ENCODE assay signal across 30 cellular contexts in the genomic region with DNA sequence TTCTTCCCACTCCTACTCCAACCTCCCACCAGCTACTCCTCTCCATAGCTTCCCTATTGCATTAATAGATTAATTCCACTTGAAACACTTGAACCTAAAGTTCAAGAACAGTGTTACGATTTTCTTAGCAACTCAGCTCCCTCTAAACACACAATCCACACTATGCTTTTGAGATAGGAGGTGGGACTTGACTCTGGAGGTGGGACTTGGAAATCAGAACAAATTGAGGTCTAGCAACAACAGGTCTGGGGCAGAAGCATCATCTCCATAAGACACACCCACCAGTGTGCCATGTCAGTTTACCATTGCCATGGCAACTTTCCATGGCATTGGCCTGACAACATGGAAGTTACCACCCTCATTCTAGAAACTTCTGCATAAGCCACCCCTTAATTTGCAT.
"Had no signal": no experiment of that assay in that cellular context is flagged by ENCODE, and none has a peak within 500 bp of the region (broad histone marks: within the 10 kb centered on the region; RNA-seq: fewer than 3 reads in every experiment).

No MANE protein-coding gene starts in this region.

- H3K27me3 Mint-ChIP-seq: activated CD4-positive, alpha-beta T cell treated with anti-CD3 and anti-CD28 coated beads, Interleukin-2, amount 10 ng/mL, durations not matched to agents 24 days and 14 days; activated CD8-positive, alpha-beta T cell treated with anti-CD3 and anti-CD28 coated beads for 36 hours; activated naive CD4-positive, alpha-beta T cell treated with anti-CD3 and anti-CD28 coated beads, Interleukin-2, amount 50 U/mL, for 24 hours; activated naive CD8-positive, alpha-beta T cell treated with anti-CD3 and anti-CD28 coated beads, Interleukin-2, amount 10 ng/mL, durations not matched to agents 7 days and 5 days; activated T-cell treated with anti-CD3 and anti-CD28 coated beads, Interleukin-2, amount 50 U/mL, for 24 hours; IgD-negative memory B cell had no signal

- H3K4me3 Mint-ChIP-seq: activated CD4-positive, alpha-beta T cell treated with anti-CD3 and anti-CD28 coated beads, Interleukin-2, amount 10 ng/mL, durations not matched to agents 24 days and 14 days; activated CD8-positive, alpha-beta T cell treated with anti-CD3 and anti-CD28 coated beads for 36 hours; activated naive CD4-positive, alpha-beta T cell treated with anti-CD3 and anti-CD28 coated beads, Interleukin-2, amount 50 U/mL, for 24 hours; activated naive CD8-positive, alpha-beta T cell treated with anti-CD3 and anti-CD28 coated beads, Interleukin-2, amount 10 ng/mL, durations not matched to agents 7 days and 5 days; activated T-cell treated with anti-CD3 and anti-CD28 coated beads, Interleukin-2, amount 50 U/mL, for 24 hours; IgD-negative memory B cell; T-helper 2 cell treated with Interferon-gamma antibody and Interleukin-4, amounts not matched to agents 5 μg/mL and 100 μg/mL, for 36 hours had no signal

- H3K27ac ChIP-seq: body of pancreas, breast epithelium, PC-9, SK-N-MC had no signal

- H3K4me1 Mint-ChIP-seq: activated CD4-positive, alpha-beta T cell treated with anti-CD3 and anti-CD28 coated beads, Interleukin-2, amount 10 ng/mL, durations not matched to agents 24 days and 14 days; activated naive CD4-positive, alpha-beta T cell treated with anti-CD3 and anti-CD28 coated beads, Interleukin-2, amount 50 U/mL, for 24 hours; activated naive CD8-positive, alpha-beta T cell treated with anti-CD3 and anti-CD28 coated beads, Interleukin-2, amount 10 ng/mL, durations not matched to agents 7 days and 5 days; IgD-negative memory B cell had no signal

- H3K27me3 ChIP-seq: body of pancreas, breast epithelium had no signal

- H3K27ac Mint-ChIP-seq: activated CD4-positive, alpha-beta T cell treated with anti-CD3 and anti-CD28 coated beads, Interleukin-2, amount 10 ng/mL, durations not matched to agents 24 days and 14 days; activated CD8-positive, alpha-beta T cell treated with anti-CD3 and anti-CD28 coated beads for 36 hours; activated naive CD4-positive, alpha-beta T cell treated with anti-CD3 and anti-CD28 coated beads, Interleukin-2, amount 50 U/mL, for 24 hours; activated naive CD8-positive, alpha-beta T cell treated with anti-CD3 and anti-CD28 coated beads, Interleukin-2, amount 10 ng/mL, durations not matched to agents 7 days and 5 days; activated T-cell treated with anti-CD3 and anti-CD28 coated beads, Interleukin-2, amount 50 U/mL, for 24 hours; activated T-helper 2 cell treated with anti-CD3 and anti-CD28 coated beads, Interferon-gamma antibody, Interleukin-2, Interleukin-4, amounts not matched to agents 10 μg/mL and 5 μg/mL and 100 μg/mL, durations not matched to agents 14 hours and 24 hours and 36 hours; IgD-negative memory B cell; T-helper 2 cell treated with Interferon-gamma antibody and Interleukin-4, amounts not matched to agents 5 μg/mL and 100 μg/mL, for 36 hours had no signal

- H3K4me3 ChIP-seq: body of pancreas, breast epithelium, PC-9, SK-N-MC had no signal

- H3K9me3 ChIP-seq: body of pancreas, breast epithelium had no signal

- H3K36me3 Mint-ChIP-seq: activated naive CD4-positive, alpha-beta T cell treated with anti-CD3 and anti-CD28 coated beads, Interleukin-2, amount 50 U/mL, for 24 hours; activated naive CD8-positive, alpha-beta T cell treated with anti-CD3 and anti-CD28 coated beads, Interleukin-2, amount 10 ng/mL, durations not matched to agents 7 days and 5 days; IgD-negative memory B cell had no signal

- ATAC-seq: activated CD8-positive, alpha-beta T cell treated with anti-CD3 and anti-CD28 coated beads for 36 hours; body of pancreas had no signal

- H3K4me1 ChIP-seq: breast epithelium had no signal

- H3K36me3 ChIP-seq: breast epithelium had no signal

- DNase-seq: activated CD4-positive, alpha-beta T cell treated with anti-CD3 and anti-CD28 coated beads, Interleukin-2, amount 10 ng/mL, durations not matched to agents 24 days and 14 days; activated CD4-positive, alpha-beta T cell treated with anti-CD3 and anti-CD28 coated beads, Interleukin-2, amount 50 U/mL, for 4 hours; activated CD8-positive, alpha-beta T cell treated with anti-CD3 and anti-CD28 coated beads for 36 hours; activated gamma-delta T cell; activated naive CD4-positive, alpha-beta T cell treated with Interleukin-2 at 50 U/mL for 16 hours; activated naive CD8-positive, alpha-beta T cell treated with anti-CD3 and anti-CD28 coated beads, Interleukin-2, amount 10 ng/mL, durations not matched to agents 7 days and 5 days; activated T-cell treated with anti-CD3 and anti-CD28 coated beads, Interleukin-2, amount 50 U/mL, for 24 hours; body of pancreas; caudate nucleus; cerebellar nuclear complex; Karpas-422; KBM-7; NCI-H1048; NCI-H1436 treated with DMSO at 0.1 percent for 48 hours; NCI-H1694 treated with DMSO at 0.1 percent for 48 hours; NCI-H2029; NCI-H2171 treated with DMSO at 0.1 percent for 48 hours; NCI-H2227 treated with DMSO at 0.1 percent for 48 hours; NCI-H446 treated with DMSO at 0.1 percent for 48 hours; NCI-H526; NCI-H748 treated with DMSO at 0.1 percent for 48 hours; NK-92 treated with Interleukin-12 subunit alpha and Interleukin-12 subunit beta, amount 100 ng/mL, for 24 hours; PC-9; Right ventricle myocardium superior had no signal

- H3K4me2 ChIP-seq: PC-9 had no signal

- H2AFZ ChIP-seq: PC-9 had no signal
